Comparison of ENCODE assay signal across 34 cellular contexts in the genomic region with DNA sequence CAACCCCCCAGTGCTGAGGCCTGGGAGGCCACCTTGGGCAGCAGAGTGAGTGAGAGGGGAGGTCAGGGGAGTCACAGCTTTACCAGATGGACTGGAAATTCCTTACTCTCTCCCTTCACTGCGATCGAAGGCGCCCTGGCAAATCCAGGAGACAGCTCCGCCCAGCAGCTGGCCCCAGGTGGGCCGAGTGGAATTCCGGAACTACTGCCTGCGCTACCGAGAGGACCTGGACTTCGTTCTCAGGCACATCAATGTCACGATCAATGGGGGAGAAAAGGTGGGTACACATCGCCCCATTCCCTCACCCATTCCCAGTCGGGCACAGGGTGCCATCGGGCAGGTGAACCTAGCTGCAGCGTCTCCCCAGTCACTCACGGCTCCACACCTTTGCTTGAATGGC.
"Had no signal": no experiment of that assay in that cellular context is flagged by ENCODE, and none has a peak within 500 bp of the region (broad histone marks: within the 10 kb centered on the region; RNA-seq: fewer than 3 reads in every experiment).

No MANE protein-coding gene starts in this region.

- H3K9me3 ChIP-seq: ascending aorta, breast epithelium, esophagus squamous epithelium, heart left ventricle had no signal

- H3K4me3 ChIP-seq: ascending aorta, breast epithelium, cardiac muscle cell, coronary artery, dorsolateral prefrontal cortex, esophagus squamous epithelium, heart left ventricle had no signal

- H3K4me1 ChIP-seq: ascending aorta, breast epithelium, heart left ventricle had no signal

- H3K27me3 ChIP-seq: ascending aorta, breast epithelium, cardiac muscle cell, dorsolateral prefrontal cortex, esophagus squamous epithelium, heart left ventricle had no signal

- H3K27me3 Mint-ChIP-seq: activated CD4-positive, alpha-beta memory T cell treated with anti-CD3 and anti-CD28 coated beads, Interleukin-2, amount 10 ng/mL, durations not matched to agents 7 days and 5 days; activated CD4-positive, alpha-beta T cell treated with anti-CD3 and anti-CD28 coated beads for 36 hours; activated CD4-positive, alpha-beta T cell treated with anti-CD3 and anti-CD28 coated beads, Interleukin-2, amount 10 ng/mL, durations not matched to agents 7 days and 5 days; activated naive CD4-positive, alpha-beta T cell treated with anti-CD3 and anti-CD28 coated beads, Interleukin-2, amount 10 ng/mL, durations not matched to agents 7 days and 5 days; activated naive CD8-positive, alpha-beta T cell treated with anti-CD3 and anti-CD28 coated beads, Interleukin-2, amount 10 ng/mL, durations not matched to agents 7 days and 5 days; activated T-cell treated with anti-CD3 and anti-CD28 coated beads, Interleukin-2, amount 50 U/mL, for 24 hours; brain; dendritic cell treated with granulocyte-macrophage colony-stimulating factor and Interleukin-4, amounts not matched to agents 40 ng/mL and 50 ng/mL, for 4 days; T-cell had no signal

- DNase-seq: activated CD4-positive, alpha-beta memory T cell treated with anti-CD3 and anti-CD28 coated beads, Interleukin-2, amount 10 ng/mL, durations not matched to agents 7 days and 5 days; activated CD4-positive, alpha-beta T cell treated with anti-CD3 and anti-CD28 coated beads for 36 hours; activated CD4-positive, alpha-beta T cell treated with anti-CD3 and anti-CD28 coated beads, Interleukin-2, amount 10 ng/mL, durations not matched to agents 7 days and 5 days; activated CD4-positive, alpha-beta T cell treated with anti-CD3 and anti-CD28 coated beads, Interleukin-2, amount 50 U/mL, for 4 hours; activated CD4-positive, CD25-positive, alpha-beta regulatory T cell; activated CD4-positive, CD25-positive, alpha-beta regulatory T cell treated with anti-CD3 and anti-CD28 coated beads, Interleukin-2, amount 50 U/mL, for 72 hours; activated CD8-positive, alpha-beta memory T cell treated with anti-CD3 and anti-CD28 coated beads, Interleukin-2, amount 50 U/mL, for 48 hours; activated gamma-delta T cell; activated naive CD4-positive, alpha-beta T cell; activated naive CD4-positive, alpha-beta T cell treated with anti-CD3 and anti-CD28 coated beads, Interleukin-2, amount 10 ng/mL, durations not matched to agents 7 days and 5 days; activated naive CD8-positive, alpha-beta T cell treated with anti-CD3 and anti-CD28 coated beads, Interleukin-2, amount 10 ng/mL, durations not matched to agents 7 days and 5 days; activated T-cell treated with anti-CD3 and anti-CD28 coated beads for 4 hours; activated T-cell treated with anti-CD3 and anti-CD28 coated beads, Interleukin-2, amount 50 U/mL, for 24 hours; activated T-cell treated with anti-CD3 and anti-CD28 coated beads, Interleukin-2, amount 50 U/mL, for 72 hours; central memory CD4-positive, alpha-beta T cell; dorsolateral prefrontal cortex; effector memory CD4-positive, alpha-beta T cell; erythroblast; esophagus squamous epithelium; foreskin melanocyte; glutamatergic neuron; SW 1271; T-cell; T1000 had no signal

- ATAC-seq: activated CD4-positive, alpha-beta T cell treated with anti-CD3 and anti-CD28 coated beads for 36 hours; activated naive CD4-positive, alpha-beta T cell treated with anti-CD3 and anti-CD28 coated beads, Interleukin-2, amount 50 U/mL, for 72 hours; activated T-cell treated with anti-CD3 and anti-CD28 coated beads, Interleukin-2, amount 50 U/mL, for 72 hours; heart left ventricle; T-cell had no signal

- H3K4me1 Mint-ChIP-seq: activated CD4-positive, alpha-beta memory T cell treated with anti-CD3 and anti-CD28 coated beads, Interleukin-2, amount 10 ng/mL, durations not matched to agents 7 days and 5 days; activated CD4-positive, alpha-beta T cell treated with anti-CD3 and anti-CD28 coated beads, Interleukin-2, amount 10 ng/mL, durations not matched to agents 7 days and 5 days; activated naive CD4-positive, alpha-beta T cell treated with anti-CD3 and anti-CD28 coated beads, Interleukin-2, amount 10 ng/mL, durations not matched to agents 7 days and 5 days; activated naive CD8-positive, alpha-beta T cell treated with anti-CD3 and anti-CD28 coated beads, Interleukin-2, amount 10 ng/mL, durations not matched to agents 7 days and 5 days; brain had no signal

- H3K4me3 Mint-ChIP-seq: activated CD4-positive, alpha-beta memory T cell treated with anti-CD3 and anti-CD28 coated beads, Interleukin-2, amount 10 ng/mL, durations not matched to agents 7 days and 5 days; activated CD4-positive, alpha-beta T cell treated with anti-CD3 and anti-CD28 coated beads for 36 hours; activated CD4-positive, alpha-beta T cell treated with anti-CD3 and anti-CD28 coated beads, Interleukin-2, amount 10 ng/mL, durations not matched to agents 7 days and 5 days; activated naive CD4-positive, alpha-beta T cell treated with anti-CD3 and anti-CD28 coated beads, Interleukin-2, amount 10 ng/mL, durations not matched to agents 7 days and 5 days; activated naive CD8-positive, alpha-beta T cell treated with anti-CD3 and anti-CD28 coated beads, Interleukin-2, amount 10 ng/mL, durations not matched to agents 7 days and 5 days; activated T-cell treated with anti-CD3 and anti-CD28 coated beads, Interleukin-2, amount 50 U/mL, for 24 hours; activated T-cell treated with anti-CD3 and anti-CD28 coated beads, Interleukin-2, amount 50 U/mL, for 72 hours; brain; dendritic cell treated with granulocyte-macrophage colony-stimulating factor and Interleukin-4, amounts not matched to agents 40 ng/mL and 50 ng/mL, for 4 days; T-cell; T-helper 1 cell treated with Interleukin-12 subunit alpha and Interleukin-12 subunit beta and Interleukin-4 antibody, amounts not matched to agents 30 μg/mL and 1 μg/mL, for 36 hours; T-helper 2 cell treated with Interferon-gamma antibody and Interleukin-4, amounts not matched to agents 5 μg/mL and 100 μg/mL, for 36 hours had no signal

- H3K27ac ChIP-seq: ascending aorta, breast epithelium, cardiac muscle cell, coronary artery, dorsolateral prefrontal cortex, esophagus squamous epithelium, heart left ventricle had no signal

- H3K27ac Mint-ChIP-seq: activated CD4-positive, alpha-beta memory T cell treated with anti-CD3 and anti-CD28 coated beads, Interleukin-2, amount 10 ng/mL, durations not matched to agents 7 days and 5 days; activated CD4-positive, alpha-beta T cell treated with anti-CD3 and anti-CD28 coated beads for 36 hours; activated CD4-positive, alpha-beta T cell treated with anti-CD3 and anti-CD28 coated beads, Interleukin-2, amount 10 ng/mL, durations not matched to agents 7 days and 5 days; activated naive CD4-positive, alpha-beta T cell treated with anti-CD3 and anti-CD28 coated beads, Interleukin-2, amount 10 ng/mL, durations not matched to agents 7 days and 5 days; activated naive CD8-positive, alpha-beta T cell treated with anti-CD3 and anti-CD28 coated beads, Interleukin-2, amount 10 ng/mL, durations not matched to agents 7 days and 5 days; activated T-cell treated with anti-CD3 and anti-CD28 coated beads, Interleukin-2, amount 50 U/mL, for 24 hours; brain; dendritic cell treated with granulocyte-macrophage colony-stimulating factor and Interleukin-4, amounts not matched to agents 40 ng/mL and 50 ng/mL, for 4 days; T-cell; T-helper 1 cell treated with Interleukin-12 subunit alpha and Interleukin-12 subunit beta and Interleukin-4 antibody, amounts not matched to agents 30 μg/mL and 1 μg/mL, for 36 hours; T-helper 2 cell treated with Interferon-gamma antibody and Interleukin-4, amounts not matched to agents 5 μg/mL and 100 μg/mL, for 36 hours had no signal

- H3K9me3 Mint-ChIP-seq: activated CD4-positive, alpha-beta memory T cell treated with anti-CD3 and anti-CD28 coated beads, Interleukin-2, amount 10 ng/mL, durations not matched to agents 7 days and 5 days; activated CD4-positive, alpha-beta T cell treated with anti-CD3 and anti-CD28 coated beads, Interleukin-2, amount 10 ng/mL, durations not matched to agents 7 days and 5 days; activated naive CD4-positive, alpha-beta T cell treated with anti-CD3 and anti-CD28 coated beads, Interleukin-2, amount 10 ng/mL, durations not matched to agents 7 days and 5 days; activated naive CD4-positive, alpha-beta T cell treated with anti-CD3 and anti-CD28 coated beads, Interleukin-2, amount 50 U/mL, for 72 hours; activated naive CD8-positive, alpha-beta T cell treated with anti-CD3 and anti-CD28 coated beads, Interleukin-2, amount 10 ng/mL, durations not matched to agents 7 days and 5 days; activated T-cell treated with anti-CD3 and anti-CD28 coated beads, Interleukin-2, amount 50 U/mL, for 24 hours; activated T-cell treated with anti-CD3 and anti-CD28 coated beads, Interleukin-2, amount 50 U/mL, for 72 hours; brain; dendritic cell treated with granulocyte-macrophage colony-stimulating factor and Interleukin-4, amounts not matched to agents 40 ng/mL and 50 ng/mL, for 4 days; T-cell; T-helper 1 cell treated with Interleukin-12 subunit alpha and Interleukin-12 subunit beta and Interleukin-4 antibody, amounts not matched to agents 30 μg/mL and 1 μg/mL, for 36 hours; T-helper 2 cell treated with Interferon-gamma antibody and Interleukin-4, amounts not matched to agents 5 μg/mL and 100 μg/mL, for 36 hours had no signal
